In genomic region chr1:42740756-42741580, GRCh38 we compare ENCODE assay signal across 1 cellular context.
TF ChIP-seq lines count a peak whose summit lies in the region.

No MANE protein-coding gene starts in this region.

TF ChIP-seq in K562, 482 proteins besides CTCF, POLR2A, EP300 and RAD21:
- no peak for TF ChIP-seq ZBTB5 (IDR thresholded peaks at IDR 0.05)
- TF ChIP-seq DDX20 (tag; IDR thresholded peaks at IDR 0.05; ENCODE audit: low read depth) = no peak
- 0 out of 2 replicates have a peak, but pooled peaks have one; percentile 22 for TF ChIP-seq ETS1 (conservative IDR thresholded peaks at IDR 0.05; ENCODE audit: control insufficient read depth, low read depth, low read length)
- no peak for TF ChIP-seq HDGF (IDR thresholded peaks at IDR 0.05)
- TF ChIP-seq SMARCA5 (IDR thresholded peaks at IDR 0.05) = no peak
- TF ChIP-seq RBM17 (IDR thresholded peaks at IDR 0.05; ENCODE audit: borderline replicate concordance, low read depth, low read length) = no peak
- no peak for TF ChIP-seq TCF7L2 (IDR thresholded peaks at IDR 0.05; ENCODE audit: low read depth, low read length)
- TF ChIP-seq ZBTB7A (IDR thresholded peaks at IDR 0.05; ENCODE audit: borderline replicate concordance, control insufficient read depth, low read depth, low read length) = peak; percentile 25; the same call in 1 of the 2 replicates
- no peak for TF ChIP-seq TBP (optimal IDR thresholded peaks at IDR 0.05; ENCODE audit: low read depth, low read length)
- no peak for TF ChIP-seq HMGXB4 (CRISPR knock-in tag; IDR thresholded peaks at IDR 0.05)
- TF ChIP-seq, protein P1, sequence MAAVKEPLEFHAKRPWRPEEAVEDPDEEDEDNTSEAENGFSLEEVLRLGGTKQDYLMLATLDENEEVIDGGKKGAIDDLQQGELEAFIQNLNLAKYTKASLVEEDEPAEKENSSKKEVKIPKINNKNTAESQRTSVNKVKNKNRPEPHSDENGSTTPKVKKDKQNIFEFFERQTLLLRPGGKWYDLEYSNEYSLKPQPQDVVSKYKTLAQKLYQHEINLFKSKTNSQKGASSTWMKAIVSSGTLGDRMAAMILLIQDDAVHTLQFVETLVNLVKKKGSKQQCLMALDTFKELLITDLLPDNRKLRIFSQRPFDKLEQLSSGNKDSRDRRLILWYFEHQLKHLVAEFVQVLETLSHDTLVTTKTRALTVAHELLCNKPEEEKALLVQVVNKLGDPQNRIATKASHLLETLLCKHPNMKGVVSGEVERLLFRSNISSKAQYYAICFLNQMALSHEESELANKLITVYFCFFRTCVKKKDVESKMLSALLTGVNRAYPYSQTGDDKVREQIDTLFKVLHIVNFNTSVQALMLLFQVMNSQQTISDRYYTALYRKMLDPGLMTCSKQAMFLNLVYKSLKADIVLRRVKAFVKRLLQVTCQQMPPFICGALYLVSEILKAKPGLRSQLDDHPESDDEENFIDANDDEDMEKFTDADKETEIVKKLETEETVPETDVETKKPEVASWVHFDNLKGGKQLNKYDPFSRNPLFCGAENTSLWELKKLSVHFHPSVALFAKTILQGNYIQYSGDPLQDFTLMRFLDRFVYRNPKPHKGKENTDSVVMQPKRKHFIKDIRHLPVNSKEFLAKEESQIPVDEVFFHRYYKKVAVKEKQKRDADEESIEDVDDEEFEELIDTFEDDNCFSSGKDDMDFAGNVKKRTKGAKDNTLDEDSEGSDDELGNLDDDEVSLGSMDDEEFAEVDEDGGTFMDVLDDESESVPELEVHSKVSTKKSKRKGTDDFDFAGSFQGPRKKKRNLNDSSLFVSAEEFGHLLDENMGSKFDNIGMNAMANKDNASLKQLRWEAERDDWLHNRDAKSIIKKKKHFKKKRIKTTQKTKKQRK (IDR thresholded peaks at IDR 0.05; ENCODE audit: borderline replicate concordance, low read depth, low read length) = no peak
- no peak for TF ChIP-seq KLF16 (IDR thresholded peaks at IDR 0.05)
TF ChIP-seq in K562: peak in this region for 2.
